Comparison of ENCODE assay signal across 10 cellular contexts in the genomic region with DNA sequence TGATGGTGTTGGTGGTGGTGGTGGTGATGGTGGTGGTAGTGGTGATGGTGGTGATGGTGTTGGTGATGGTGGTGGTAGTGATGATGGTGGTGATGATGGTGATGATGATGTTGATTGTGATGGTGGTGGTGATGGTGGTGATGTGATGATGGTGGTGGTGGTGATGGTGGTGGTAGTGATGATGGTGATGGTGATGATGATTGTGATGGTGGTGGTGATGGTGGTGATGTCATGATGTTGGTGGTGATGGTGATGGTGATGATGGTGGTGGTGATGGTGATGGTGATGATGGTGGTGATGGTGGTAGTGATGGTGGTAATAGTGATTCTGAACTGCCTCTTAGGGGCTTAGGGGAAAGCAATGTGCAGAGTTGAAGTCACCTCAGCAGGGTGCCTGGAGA.
"Had no signal": no experiment of that assay in that cellular context is flagged by ENCODE, and none has a peak within 500 bp of the region (broad histone marks: within the 10 kb centered on the region; RNA-seq: fewer than 3 reads in every experiment).

No MANE protein-coding gene starts in this region.

- FAIRE-seq: H54 had no signal

- H3K4me3 ChIP-seq: GM23248 had no signal

- H3K4me1 Mint-ChIP-seq: IgD-negative memory B cell had no signal

- H3K27ac ChIP-seq: GM23248, HL-60, KMS-11 had no signal

- H2AFZ ChIP-seq: GM23248 had no signal

- DNase-seq: GM23248, GOT3, H9, HCEC 1CT, HFFc6, KBM-7 had no signal

- H3K4me2 ChIP-seq: KMS-11 had no signal

- H3K27ac Mint-ChIP-seq: H9, HFFc6, IgD-negative memory B cell had no signal

- H3K9ac ChIP-seq: GM23248, KMS-11 had no signal

- H3K36me3 Mint-ChIP-seq: IgD-negative memory B cell had no signal

- H3K4me3 Mint-ChIP-seq: H9, HFFc6, IgD-negative memory B cell had no signal
